In genomic region chr7:36661135-36661840, GRCh38 we compare ENCODE assay signal across 1 cellular context.
TF ChIP-seq lines count a peak whose summit lies in the region.

No MANE protein-coding gene starts in this region.

TF ChIP-seq in GM23338, 12 proteins besides CTCF, POLR2A, EP300 and RAD21 (continued from another document):
- TF ChIP-seq CREB1 (CRISPR knock-in tag; IDR thresholded peaks at IDR 0.05; ENCODE audit: low read depth) = no peak
- TF ChIP-seq ZNF114 (CRISPR knock-in tag; IDR thresholded peaks at IDR 0.05) = no peak
- TF ChIP-seq ZNF331 (CRISPR knock-in tag; IDR thresholded peaks at IDR 0.05; ENCODE audit: low read depth) = no peak
- TF ChIP-seq JUNB (IDR thresholded peaks at IDR 0.05; ENCODE audit: unreplicated experiment) = no peak
- no peak for TF ChIP-seq NANOG (IDR thresholded peaks at IDR 0.05; ENCODE audit: borderline replicate concordance)
- TF ChIP-seq EZH2 (IDR thresholded peaks at IDR 0.05; ENCODE audit: low read depth, unreplicated experiment) = no peak
- no peak for TF ChIP-seq EZH2phosphoT487 (IDR thresholded peaks at IDR 0.05; ENCODE audit: unreplicated experiment)
- no peak for TF ChIP-seq REST (IDR thresholded peaks at IDR 0.05; ENCODE audit: unreplicated experiment)
